In genomic region chr20:62623488-62624324, GRCh38 we compare ENCODE assay signal across 1 cellular context.
A peak's percentile ranks its signal among the peaks of the same experiment; 100 is the strongest.
TF ChIP-seq lines count a peak whose summit lies in the region.

No MANE protein-coding gene starts in this region.

TF ChIP-seq in HepG2, 621 proteins besides CTCF, POLR2A, EP300 and RAD21 (continued from another document and continues in another):
- TF ChIP-seq AKNA (CRISPR knock-in tag; IDR thresholded peaks at IDR 0.05; ENCODE audit: borderline replicate concordance) (0 out of 2 replicates have a peak, but pooled peaks have one; percentile 53), NR2F6 (IDR thresholded peaks at IDR 0.05) (peak; percentile 72), NR2F6 (CRISPR knock-in tag; IDR thresholded peaks at IDR 0.05) (peak; percentile 78), ZFP82 (CRISPR knock-in tag; IDR thresholded peaks at IDR 0.05; ENCODE audit: borderline replicate concordance) (no peak), IKZF5 (CRISPR knock-in tag; IDR thresholded peaks at IDR 0.05) (peak; percentile 91), ATF1 (CRISPR knock-in tag; IDR thresholded peaks at IDR 0.05) (peak; percentile 66; the same call in 1 of the 2 replicates), LBX2 (CRISPR knock-in tag; IDR thresholded peaks at IDR 0.05; ENCODE audit: borderline replicate concordance) (no peak; the same call in 1 of the 2 replicates), TGIF2 (CRISPR knock-in tag; IDR thresholded peaks at IDR 0.05) (peak; percentile 74), SRSF1 (optimal IDR thresholded peaks at IDR 0.05; ENCODE audit: low read depth, low read length) (peak; percentile 92), ZNF441 (CRISPR knock-in tag; IDR thresholded peaks at IDR 0.05; ENCODE audit: borderline replicate concordance) (peak; percentile 79; the same call in 1 of the 2 replicates), PITX1 (CRISPR knock-in tag; IDR thresholded peaks at IDR 0.05) (peak; percentile 88), FOSL2 (CRISPR knock-in tag; IDR thresholded peaks at IDR 0.05) (peak; percentile 76), ZNF414 (CRISPR knock-in tag; IDR thresholded peaks at IDR 0.05) (peak; percentile 33; the same call in 1 of the 2 replicates), ZBTB7A (CRISPR knock-in tag; IDR thresholded peaks at IDR 0.05) (peak; percentile 94), BRF2 (CRISPR knock-in tag; IDR thresholded peaks at IDR 0.05) (peak; percentile 36; the same call in 1 of the 2 replicates), SOX13 (IDR thresholded peaks at IDR 0.05) (peak; percentile 6; the same call in 1 of the 2 replicates), SOX13 (CRISPR knock-in tag; conservative IDR thresholded peaks at IDR 0.05 in 1 of 2, IDR thresholded peaks at IDR 0.05 in 1 of 2) (peak in 1 of 2 experiments; percentile 80; a peak in 2 of 4 replicates), FOXK1 (CRISPR knock-in tag; IDR thresholded peaks at IDR 0.05; ENCODE audit: borderline replicate concordance, low read depth) (peak; percentile 94), XBP1 (CRISPR knock-in tag; IDR thresholded peaks at IDR 0.05) (no peak), ZNF251 (CRISPR knock-in tag; IDR thresholded peaks at IDR 0.05) (no peak), POGZ (CRISPR knock-in tag; IDR thresholded peaks at IDR 0.05) (peak; percentile 73; the same call in 1 of the 2 replicates), PRDM15 (CRISPR knock-in tag; IDR thresholded peaks at IDR 0.05) (peak; percentile 1), BRCA1 (CRISPR knock-in tag; IDR thresholded peaks at IDR 0.05) (peak; percentile 51; the same call in 1 of the 2 replicates), ZNF274 (CRISPR knock-in tag; IDR thresholded peaks at IDR 0.05) (peak; percentile 46), USF2 (IDR thresholded peaks at IDR 0.05; ENCODE audit: low read depth, low read length) (no peak), USF2 (CRISPR knock-in tag; IDR thresholded peaks at IDR 0.05; ENCODE audit: borderline replicate concordance) (no peak; the same call in 1 of the 2 replicates), ATAD3A (CRISPR knock-in tag; IDR thresholded peaks at IDR 0.05) (no peak), PATZ1 (CRISPR knock-in tag; IDR thresholded peaks at IDR 0.05) (peak; percentile 98), CC2D1A (CRISPR knock-in tag; IDR thresholded peaks at IDR 0.05) (0 out of 2 replicates have a peak, but pooled peaks have one; percentile 24), ZNF143 (CRISPR knock-in tag; IDR thresholded peaks at IDR 0.05) (peak; percentile 30; the same call in 1 of the 2 replicates), ZKSCAN5 (CRISPR knock-in tag; IDR thresholded peaks at IDR 0.05) (peak; percentile 64), ZFP36 (IDR thresholded peaks at IDR 0.05; ENCODE audit: borderline replicate concordance, low read depth, low read length, partially characterized antibody) (no peak), ZNF432 (CRISPR knock-in tag; IDR thresholded peaks at IDR 0.05; ENCODE audit: borderline replicate concordance) (no peak), RXRB (CRISPR knock-in tag; IDR thresholded peaks at IDR 0.05; ENCODE audit: borderline replicate concordance) (peak; percentile 82), NR3C1 (CRISPR knock-in tag; IDR thresholded peaks at IDR 0.05) (no peak), KDM2A (CRISPR knock-in tag; IDR thresholded peaks at IDR 0.05; ENCODE audit: borderline replicate concordance, low read depth) (peak; percentile 79; the same call in 1 of the 2 replicates), ZNF446 (CRISPR knock-in tag; IDR thresholded peaks at IDR 0.05) (peak; percentile 41; the same call in 1 of the 2 replicates), SALL2 (CRISPR knock-in tag; IDR thresholded peaks at IDR 0.05) (peak; percentile 74; the same call in 1 of the 2 replicates), ARID2 (CRISPR knock-in tag; IDR thresholded peaks at IDR 0.05; ENCODE audit: borderline replicate concordance) (peak; percentile 90; the same call in 1 of the 2 replicates), ZNF280D (CRISPR knock-in tag; IDR thresholded peaks at IDR 0.05) (peak; percentile 89; the same call in 1 of the 2 replicates), ZNF282 (IDR thresholded peaks at IDR 0.05; ENCODE audit: partially characterized antibody) (no peak), ESRRA (CRISPR knock-in tag; IDR thresholded peaks at IDR 0.05; ENCODE audit: low read depth) (peak; percentile 94)
